Comparison of ENCODE assay signal across 7 cellular contexts in the genomic region with DNA sequence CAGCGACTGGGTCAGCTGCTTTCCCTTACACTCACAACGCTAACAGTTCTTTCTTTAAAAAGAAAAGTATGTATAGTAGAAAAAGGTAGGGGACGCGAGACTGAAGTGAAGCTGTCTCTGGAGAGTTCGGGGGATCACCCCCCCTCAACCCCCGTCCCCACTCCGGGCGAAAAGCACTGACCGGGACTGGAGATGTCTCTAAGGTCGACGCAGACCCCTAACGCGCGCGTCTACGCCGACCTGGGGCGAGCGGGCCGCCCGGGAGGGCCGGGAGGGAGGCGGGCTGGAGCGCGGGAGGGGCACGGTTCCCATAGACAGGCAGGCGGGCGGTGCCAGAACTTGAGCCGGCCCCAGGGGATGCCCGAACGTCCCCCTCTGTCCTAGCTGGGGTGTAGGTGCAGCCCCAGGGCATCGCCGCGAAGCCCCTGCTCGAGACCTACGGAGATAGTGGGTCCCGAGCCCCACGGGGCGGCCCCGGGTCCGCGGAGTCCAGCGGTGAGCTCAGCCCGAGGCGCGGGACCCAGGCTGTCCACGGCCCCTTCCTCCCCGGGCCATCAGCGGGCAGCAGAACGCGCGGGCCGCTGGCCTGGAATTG.
DNase-seq lines count a peak whose midpoint lies in the region; ATAC-seq and TF ChIP-seq lines count a peak whose summit lies in the region.

No MANE protein-coding gene starts in this region.

- H3K27ac ChIP-seq in sigmoid colon: peak overlapping the region; percentile 88 to 95 (median 90)

- ATAC-seq in GM18511 (IDR thresholded peaks at IDR 0.05; ENCODE audit: unreplicated experiment): peak; percentile 50
- peak; percentile 46 for ATAC-seq in HG02588 (IDR thresholded peaks at IDR 0.05; ENCODE audit: unreplicated experiment)
- peak; percentile 68 for ATAC-seq in left ventricle myocardium superior

- DNase-seq in NT2/D1 (ENCODE audit: low read depth, low spot score): no peak
- DNase-seq in left ventricle myocardium superior: peak; percentile 71
- peak; percentile 78 for DNase-seq in sigmoid colon
- DNase-seq in SW 1271 (lab: John Stamatoyannopoulos, UW): no peak

- TF ChIP-seq POLR2A in sigmoid colon (IDR thresholded peaks at IDR 0.05): no peak

- no peak for TF ChIP-seq CTCF in sigmoid colon (IDR thresholded peaks at IDR 0.05)

- H3K4me1 Mint-ChIP-seq in activated naive CD4-positive, alpha-beta T cell treated with anti-CD3 and anti-CD28 coated beads, Interleukin-2, amount 50 U/mL, for 24 hours: peaks cover 70% of the 10 kb centered on the region

- no peaks in the 10 kb centered on the region for H3K4me1 ChIP-seq in NT2/D1 (ENCODE audit: insufficient read depth, insufficient read length)
- H3K4me1 ChIP-seq in sigmoid colon: peaks cover 0 to 48% (median 29%) of the 10 kb centered on the region in 4 donors

- peak overlapping the region; percentile 86 for H3K4me3 Mint-ChIP-seq in activated naive CD4-positive, alpha-beta T cell treated with anti-CD3 and anti-CD28 coated beads, Interleukin-2, amount 50 U/mL, for 24 hours

- no peaks in the 10 kb centered on the region for H3K27me3 Mint-ChIP-seq in activated naive CD4-positive, alpha-beta T cell treated with anti-CD3 and anti-CD28 coated beads, Interleukin-2, amount 50 U/mL, for 24 hours

- H3K27ac Mint-ChIP-seq in activated naive CD4-positive, alpha-beta T cell treated with anti-CD3 and anti-CD28 coated beads, Interleukin-2, amount 50 U/mL, for 24 hours: peak overlapping the region; percentile 85

- H3K4me3 ChIP-seq in NT2/D1 (ENCODE audit: insufficient read length, low read depth) (peak overlapping the region; percentile 78), sigmoid colon (peak overlapping the region; percentile 84 to 96 (median 92))

- H3K9me3 Mint-ChIP-seq in activated naive CD4-positive, alpha-beta T cell treated with anti-CD3 and anti-CD28 coated beads, Interleukin-2, amount 50 U/mL, for 24 hours: no peaks in the 10 kb centered on the region

- no peak for TF ChIP-seq EP300 in sigmoid colon (IDR thresholded peaks at IDR 0.05)

- H3K36me3 Mint-ChIP-seq in activated naive CD4-positive, alpha-beta T cell treated with anti-CD3 and anti-CD28 coated beads, Interleukin-2, amount 50 U/mL, for 24 hours: no peaks in the 10 kb centered on the region

- peaks cover 7% of the 10 kb centered on the region for H3K27me3 ChIP-seq in NT2/D1 (ENCODE audit: insufficient read depth, insufficient read length)
- no peaks in the 10 kb centered on the region for H3K27me3 ChIP-seq in sigmoid colon

- intact Hi-C loops in left ventricle myocardium superior (cut with micrococcal nuclease): no loop called here
- intact Hi-C loops in sigmoid colon (cut with DNase I): loop anchor here (2.0 to 5.0 kb wide), 4 partner anchors 50 to 195 kb away; a partner anchor contains a TSS

- H3K9ac ChIP-seq in NT2/D1 (ENCODE audit: insufficient read length, low read depth): peak overlapping the region; percentile 87

- H3K9me3 ChIP-seq in NT2/D1 (ENCODE audit: insufficient read depth, low read length) (no peaks in the 10 kb centered on the region), sigmoid colon (no peaks in the 10 kb centered on the region)

- H3K36me3 ChIP-seq in NT2/D1 (ENCODE audit: insufficient read depth, insufficient read length, low read length): peaks cover 19% of the 10 kb centered on the region
- H3K36me3 ChIP-seq in sigmoid colon: no peaks in the 10 kb centered on the region

- 1% methylated on average over 53 of the region's 53 CpGs for WGBS in sigmoid colon, 2 donors

Comparison
In these comparisons a context has a peak if more than half of its experiments do, and no peak if none do; other contexts are left out.
1. DNase-seq: peak in left ventricle myocardium superior (single experiment) and sigmoid colon (single experiment); none in NT2/D1 (single experiment) and SW 1271 (0 of 2).
2. Peak in every context shown above with its lines, with median percentiles within 50 percentile points of each other: ATAC-seq.